In genomic region chr11:4610258-4610935, GRCh38 we compare ENCODE assay signal across 8 cellular contexts. TPM values are rescaled to one million over a fixed set of nuclear protein-coding genes. Genes with fewer than 3 reads are reported as not detected.
DNase-seq lines count a peak whose midpoint lies in the region; ATAC-seq and TF ChIP-seq lines count a peak whose summit lies in the region.
"Had no signal": no experiment of that assay in that cellular context is flagged by ENCODE, and none has a peak within 500 bp of the region (broad histone marks: within the 10 kb centered on the region; RNA-seq: fewer than 3 reads in every experiment).

No MANE protein-coding gene starts in this region.

- no peaks in the 10 kb centered on the region for H3K9me3 ChIP-seq in parathyroid adenoma (ENCODE audit: control insufficient read depth, low read length)

- CTCF ChIA-PET in activated CD8-positive, alpha-beta T cell treated with anti-CD3 and anti-CD28 coated beads for 36 hours (lab: Charles Lee) = interaction anchor here (4.2 kb wide), 1 partner anchor 27 kb away, joined by 17 read pairs; the partner anchor contains the start of gene OR51D1

- peaks cover 2% of the 10 kb centered on the region for H3K9me3 Mint-ChIP-seq in activated CD8-positive, alpha-beta T cell treated with anti-CD3 and anti-CD28 coated beads for 36 hours
- H3K9me3 Mint-ChIP-seq: brain had no signal

- no peaks in the 10 kb centered on the region for H3K27me3 Mint-ChIP-seq in activated CD8-positive, alpha-beta T cell treated with anti-CD3 and anti-CD28 coated beads for 36 hours

- no peaks in the 10 kb centered on the region for H3K79me2 ChIP-seq in parathyroid adenoma

- H3K27me3 ChIP-seq in parathyroid adenoma (ENCODE audit: control insufficient read depth, insufficient read depth, low read length) (no peaks in the 10 kb centered on the region), foreskin keratinocyte (no peaks in the 10 kb centered on the region)

- peak overlapping the region; percentile 62 for H3K4me3 Mint-ChIP-seq in activated CD8-positive, alpha-beta T cell treated with anti-CD3 and anti-CD28 coated beads for 36 hours

- H3K4me3 ChIP-seq in parathyroid adenoma (ENCODE audit: low read depth, low read length) = no peak overlapping the region

- H2AFZ ChIP-seq in parathyroid adenoma = peak overlapping the region; percentile 38

- H3K9ac ChIP-seq in parathyroid adenoma = no peak overlapping the region

- H3K27ac ChIP-seq in parathyroid adenoma (no peak overlapping the region), foreskin keratinocyte (no peak overlapping the region)
- H3K27ac ChIP-seq: 22Rv1 had no signal

- peaks cover 33% of the 10 kb centered on the region for H3K4me1 Mint-ChIP-seq in activated CD8-positive, alpha-beta T cell treated with anti-CD3 and anti-CD28 coated beads for 36 hours (ENCODE audit: low read depth)

- peak overlapping the region; percentile 35 for H3K4me2 ChIP-seq in parathyroid adenoma (ENCODE audit: low read length)

- no peak for ATAC-seq in activated CD8-positive, alpha-beta T cell treated with anti-CD3 and anti-CD28 coated beads for 36 hours
- no peak for ATAC-seq in foreskin keratinocyte

- H3K4me1 ChIP-seq in parathyroid adenoma = peaks cover 10% of the 10 kb centered on the region
- peaks cover 4% of the 10 kb centered on the region for H3K4me1 ChIP-seq in foreskin keratinocyte

- no peaks in the 10 kb centered on the region for H3K36me3 Mint-ChIP-seq in activated CD8-positive, alpha-beta T cell treated with anti-CD3 and anti-CD28 coated beads for 36 hours (ENCODE audit: low read depth)
- H3K36me3 Mint-ChIP-seq: brain had no signal

- intact Hi-C loops in activated CD8-positive, alpha-beta T cell treated with anti-CD3 and anti-CD28 coated beads for 36 hours (cut with micrococcal nuclease) = no loop called here

- DNase-seq in DMS53 (lab: John Stamatoyannopoulos, UW) = peak; percentile 10
- DNase-seq in DMS53 treated with DMSO at 0.1 percent for 48 hours (lab: John Stamatoyannopoulos, UW; ENCODE audit: unreplicated experiment) = no peak
- peak; percentile 57 for DNase-seq in activated CD8-positive, alpha-beta T cell treated with anti-CD3 and anti-CD28 coated beads for 36 hours
- DNase-seq in foreskin keratinocyte = no peak
- no peak for DNase-seq in occipital lobe (lab: John Stamatoyannopoulos, UW)

- peak overlapping the region; percentile 90 for H3K27ac Mint-ChIP-seq in activated CD8-positive, alpha-beta T cell treated with anti-CD3 and anti-CD28 coated beads for 36 hours
- H3K27ac Mint-ChIP-seq: brain had no signal

- POLR2A ChIA-PET in activated CD8-positive, alpha-beta T cell treated with anti-CD3 and anti-CD28 coated beads for 36 hours (lab: Charles Lee) = no interaction called here

- TF ChIP-seq CTCF in activated CD8-positive, alpha-beta T cell treated with anti-CD3 and anti-CD28 coated beads for 36 hours (IDR thresholded peaks at IDR 0.05) = no peak
- TF ChIP-seq CTCF in parathyroid adenoma (IDR thresholded peaks at IDR 0.05) (no peak), foreskin keratinocyte (conservative IDR thresholded peaks at IDR 0.05) (no peak)

- H3K36me3 ChIP-seq in parathyroid adenoma (ENCODE audit: control insufficient read depth, insufficient read depth, low read length) = no peaks in the 10 kb centered on the region

RNA-seq across cellular contexts. Expression of gene TRIM68, which starts 2.4 kb away (rescaled TPM):
- 10 to 100 TPM; 10.2 to 11.4 TPM for total RNA-seq in activated CD8-positive, alpha-beta T cell treated with anti-CD3 and anti-CD28 coated beads for 36 hours
- total RNA-seq in foreskin keratinocyte = 8.7 and 10.1 TPM in 2 replicates
- polyA plus RNA-seq in foreskin keratinocyte = 4.5 and 4.8 TPM in 2 replicates
- 10.8 TPM for total RNA-seq in occipital lobe

RNA-seq across cellular contexts. Expression of gene OR52I1, which starts 16.6 kb away (rescaled TPM):
- total RNA-seq in activated CD8-positive, alpha-beta T cell treated with anti-CD3 and anti-CD28 coated beads for 36 hours = not detected
- not detected in 2 replicates for total RNA-seq in foreskin keratinocyte
- not detected in 2 replicates for polyA plus RNA-seq in foreskin keratinocyte
- total RNA-seq in occipital lobe = not detected

RNA-seq across cellular contexts. Expression of gene OR51D1, which starts 26.9 kb away (rescaled TPM):
- not detected for total RNA-seq in activated CD8-positive, alpha-beta T cell treated with anti-CD3 and anti-CD28 coated beads for 36 hours
- not detected in 2 replicates for total RNA-seq in foreskin keratinocyte
- not detected in 2 replicates for polyA plus RNA-seq in foreskin keratinocyte
- total RNA-seq in occipital lobe = not detected

RNA-seq across cellular contexts. Expression of gene OR52I2, which starts 28.9 kb away (rescaled TPM):
- total RNA-seq in activated CD8-positive, alpha-beta T cell treated with anti-CD3 and anti-CD28 coated beads for 36 hours = not detected
- total RNA-seq in foreskin keratinocyte (not detected in 2 replicates), occipital lobe (not detected)
- polyA plus RNA-seq in foreskin keratinocyte = not detected in 2 replicates

RNA-seq across cellular contexts. Expression of gene OR51E1, which starts 33.4 kb away (rescaled TPM):
- not detected for total RNA-seq in activated CD8-positive, alpha-beta T cell treated with anti-CD3 and anti-CD28 coated beads for 36 hours
- total RNA-seq in foreskin keratinocyte (not detected in 2 replicates), occipital lobe (0.16 TPM)
- not detected in 2 replicates for polyA plus RNA-seq in foreskin keratinocyte

Comparison
In these comparisons a context has a peak if more than half of its experiments do, and no peak if none do; other contexts are left out.
1. DNase-seq: peak in DMS53 (single experiment) and activated CD8-positive, alpha-beta T cell treated with anti-CD3 and anti-CD28 coated beads for 36 hours (single experiment); none in DMS53 treated with DMSO at 0.1 percent for 48 hours (single experiment), foreskin keratinocyte (0 of 2) and occipital lobe (single experiment).